ENCODE assay signal across 8 cellular contexts in the genomic region with DNA sequence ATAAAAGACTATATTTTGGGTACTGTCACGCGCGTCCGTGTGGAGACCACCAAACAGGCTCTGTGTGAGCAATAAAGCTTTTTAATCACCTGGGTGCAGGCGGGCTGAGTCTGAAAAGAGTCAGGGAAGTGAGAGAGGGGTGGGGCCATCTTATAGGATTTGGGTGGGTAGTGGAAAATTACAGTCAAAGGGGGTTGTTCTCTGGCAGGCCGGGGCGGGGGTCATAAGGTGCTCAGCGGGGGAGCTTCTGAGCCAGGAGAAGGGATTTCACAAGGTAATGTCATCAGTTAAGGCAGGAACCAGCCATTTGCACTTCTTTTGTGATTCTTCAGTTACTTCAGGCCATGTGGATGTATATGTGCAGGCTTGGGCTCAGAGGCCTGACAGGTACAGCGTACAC. TPM values are rescaled to one million over a fixed set of nuclear protein-coding genes. Genes with fewer than 3 reads are reported as not detected.
DNase-seq lines count a peak whose midpoint lies in the region; ATAC-seq and TF ChIP-seq lines count a peak whose summit lies in the region.
"Not testable (repeated sequence)": the region's sequence is repeated elsewhere in the genome, so short reads cannot be mapped to it uniquely, and the experiment has no call there.

No MANE protein-coding gene starts in this region.

- peak overlapping the region; percentile 64; the same call in 1 of the 2 replicates for H3K9ac ChIP-seq in OCI-LY3 (ENCODE audit: low read length)
- peak overlapping the region; percentile 45 for H3K9ac ChIP-seq in mesendoderm (ENCODE audit: low read length)
- H3K9ac ChIP-seq in trophoblast cell (ENCODE audit: low read length) = not testable (repeated sequence)

- H3K27me3 Mint-ChIP-seq in GM23338 (ENCODE audit: insufficient read depth, low read depth, poor library complexity) = peaks cover 12% of the 10 kb centered on the region
- H3K27me3 Mint-ChIP-seq in activated B cell treated with CpG ODN at 0.5 μM for 24 hours; activated naive CD8-positive, alpha-beta T cell: not testable (repeated sequence)

- H2BK5ac ChIP-seq in mesendoderm (ENCODE audit: low read length); trophoblast cell (ENCODE audit: low read depth, low read length, poor library complexity): not testable (repeated sequence)

- ATAC-seq in GM23338 = peak; percentile 1; the same call in 2 of the 3 replicates
- not testable (repeated sequence) for ATAC-seq in activated B cell treated with CpG ODN at 0.5 μM for 24 hours (ENCODE audit: low read depth)

- not testable (repeated sequence) for H4K91ac ChIP-seq in trophoblast cell (ENCODE audit: low read depth, low read length)

- H3K4me3 Mint-ChIP-seq in GM23338 = peak overlapping the region; percentile 92
- peak overlapping the region; percentile 28 for H3K4me3 Mint-ChIP-seq in activated B cell treated with CpG ODN at 0.5 μM for 24 hours
- peak overlapping the region; percentile 40 for H3K4me3 Mint-ChIP-seq in activated naive CD8-positive, alpha-beta T cell

- POLR2A ChIA-PET in activated B cell treated with CpG ODN at 0.5 μM for 24 hours (lab: Charles Lee) = interaction anchor here (2.2 kb wide), 1 partner anchor 249 kb away, joined by 15 read pairs; the partner anchor contains the start of gene RPL31

- H3K36me3 Mint-ChIP-seq in GM23338 (ENCODE audit: low read depth); activated naive CD8-positive, alpha-beta T cell: not testable (repeated sequence)
- H3K36me3 Mint-ChIP-seq in activated B cell treated with CpG ODN at 0.5 μM for 24 hours (ENCODE audit: low read depth) = peaks cover 17% of the 10 kb centered on the region

- peaks cover 30% of the 10 kb centered on the region for H3K4me1 ChIP-seq in GM23338 (ENCODE audit: insufficient read depth)
- peaks cover 18% of the 10 kb centered on the region for H3K4me1 ChIP-seq in OCI-LY3 (ENCODE audit: low read length)
- H3K4me1 ChIP-seq in mesendoderm (ENCODE audit: control insufficient read depth, low read depth, low read length); trophoblast cell (ENCODE audit: control insufficient read depth in 1 of 2, insufficient read depth in 2 of 2, low read length in 2 of 2): not testable (repeated sequence)

- H3K9me3 ChIP-seq in OCI-LY3 (ENCODE audit: insufficient read depth, low read length); trophoblast cell (ENCODE audit: insufficient read depth, low read depth, low read length): not testable (repeated sequence)

- not testable (repeated sequence) for H3K14ac ChIP-seq in trophoblast cell (ENCODE audit: low read length)

- H3K56ac ChIP-seq in mesendoderm (ENCODE audit: low read length) = peak overlapping the region; percentile 73

- H4K12ac ChIP-seq in trophoblast cell (ENCODE audit: low read depth, low read length) = not testable (repeated sequence)

- H2BK12ac ChIP-seq in trophoblast cell (ENCODE audit: low read length) = peak overlapping the region; percentile 28

- not testable (repeated sequence) for H2BK15ac ChIP-seq in mesendoderm (replicated peaks; ENCODE audit: low read depth)

- DNase-seq in GM23338 (ENCODE audit: low spot score) (peak; percentile 79), mesendoderm (peak; percentile 85)
- not testable (repeated sequence) for DNase-seq in activated B cell treated with CpG ODN at 0.5 μM for 24 hours; epithelial cell of prostate (ENCODE audit: low read depth, low spot score); trophoblast cell

- H3K79me2 ChIP-seq in GM23338 (replicated peaks; ENCODE audit: insufficient read depth) (peaks cover 30% of the 10 kb centered on the region), OCI-LY3 (ENCODE audit: low read length) (peaks cover 34% of the 10 kb centered on the region), mesendoderm (ENCODE audit: control insufficient read depth, insufficient read depth, low read length) (peaks cover 19% of the 10 kb centered on the region)
- H3K79me2 ChIP-seq in trophoblast cell (ENCODE audit: control insufficient read depth, insufficient read depth, low read length, poor library complexity) = not testable (repeated sequence)

- peak overlapping the region; percentile 90 for H3K27ac Mint-ChIP-seq in GM23338
- not testable (repeated sequence) for H3K27ac Mint-ChIP-seq in activated B cell treated with CpG ODN at 0.5 μM for 24 hours; activated naive CD8-positive, alpha-beta T cell

- no CpG with 5 or more reads among the region's 9 CpGs for WGBS in mesendoderm (ENCODE audit: extremely low coverage, insufficient coverage, low lambda C conversion rate)
- WGBS in trophoblast cell (ENCODE audit: extremely low coverage, insufficient coverage, insufficient read length) = no CpG with 5 or more reads among the region's 9 CpGs

- H3K27ac ChIP-seq in 22Rv1 (peak overlapping the region; percentile 89), GM23338 (ENCODE audit: low read depth) (peak overlapping the region; percentile 94), epithelial cell of prostate (peak overlapping the region; percentile 91), mesendoderm (ENCODE audit: low read depth, low read length) (peak overlapping the region; percentile 93)
- not testable (repeated sequence) for H3K27ac ChIP-seq in OCI-LY3 (ENCODE audit: low read length); trophoblast cell (ENCODE audit: low read depth, low read length)

- H3K4me3 ChIP-seq in GM23338 (peak overlapping the region; percentile 99), OCI-LY3 (ENCODE audit: low read length) (peak overlapping the region; percentile 77)
- not testable (repeated sequence) for H3K4me3 ChIP-seq in mesendoderm (ENCODE audit: low read length); trophoblast cell (ENCODE audit: low read depth, low read length)

- H3K4ac ChIP-seq in mesendoderm (ENCODE audit: low read depth, low read length); trophoblast cell (ENCODE audit: low read depth, low read length): not testable (repeated sequence)

- not testable (repeated sequence) for H3K23ac ChIP-seq in mesendoderm (ENCODE audit: low read length); trophoblast cell (ENCODE audit: low read length)

- H3K9me2 ChIP-seq in GM23338 (ENCODE audit: insufficient read depth) = not testable (repeated sequence)

- not testable (repeated sequence) for H3K36me3 ChIP-seq in GM23338 (ENCODE audit: insufficient read depth); OCI-LY3 (replicated peaks; ENCODE audit: low read depth, low read length); mesendoderm (ENCODE audit: control insufficient read depth, insufficient read depth, low read length); trophoblast cell (ENCODE audit: control insufficient read depth in 1 of 2, insufficient read depth in 2 of 2, low read length in 2 of 2)

- not testable (repeated sequence) for H4K5ac ChIP-seq in mesendoderm (ENCODE audit: low read length)

- H2AFZ ChIP-seq in GM23338; OCI-LY3 (ENCODE audit: low read depth, low read length); trophoblast cell (ENCODE audit: insufficient read depth, low read length, poor library complexity): not testable (repeated sequence)

- H3K4me2 ChIP-seq in GM23338 (peak overlapping the region; percentile 87), OCI-LY3 (ENCODE audit: low read length) (peak overlapping the region; percentile 87)
- H3K4me2 ChIP-seq in mesendoderm (ENCODE audit: low read length); trophoblast cell (ENCODE audit: low read length): not testable (repeated sequence)

- H4K20me1 ChIP-seq in GM23338 (replicated peaks; ENCODE audit: insufficient read depth) = not testable (repeated sequence)
- H4K20me1 ChIP-seq in OCI-LY3 (ENCODE audit: insufficient read depth, low read length) = peaks cover 21% of the 10 kb centered on the region

- not testable (repeated sequence) for H2BK120ac ChIP-seq in mesendoderm (ENCODE audit: low read depth, low read length); trophoblast cell (ENCODE audit: insufficient read depth, low read length, poor library complexity)

- H3K4me1 Mint-ChIP-seq in GM23338 (peaks cover 51% of the 10 kb centered on the region), activated B cell treated with CpG ODN at 0.5 μM for 24 hours (peaks cover 39% of the 10 kb centered on the region)
- H3K4me1 Mint-ChIP-seq in activated naive CD8-positive, alpha-beta T cell (ENCODE audit: low read depth) = peaks cover 34% of the 10 kb centered on the region

- CTCF ChIA-PET in activated B cell treated with CpG ODN at 0.5 μM for 24 hours (lab: Charles Lee) = interaction anchor here (1.3 to 1.7 kb wide), 2 partner anchors 55 to 238 kb away, joined by 4 to 6 read pairs; no protein-coding TSS in a partner anchor

- H3F3A ChIP-seq in GM23338 (replicated peaks; ENCODE audit: low read depth) = not testable (repeated sequence)

- H3K18ac ChIP-seq in mesendoderm (ENCODE audit: low read length) = peak overlapping the region; percentile 72
- not testable (repeated sequence) for H3K18ac ChIP-seq in trophoblast cell (ENCODE audit: low read length)

- H3K9me3 Mint-ChIP-seq in GM23338; activated B cell treated with CpG ODN at 0.5 μM for 24 hours; activated naive CD8-positive, alpha-beta T cell (ENCODE audit: low read depth): not testable (repeated sequence)

- H3K27me3 ChIP-seq in GM23338 (ENCODE audit: insufficient read depth); OCI-LY3 (ENCODE audit: low read depth, low read length); mesendoderm (ENCODE audit: insufficient read depth, low read length, poor library complexity); trophoblast cell (ENCODE audit: insufficient read depth, low read length): not testable (repeated sequence)

- H2AK5ac ChIP-seq in mesendoderm (ENCODE audit: low read length); trophoblast cell (ENCODE audit: low read length): not testable (repeated sequence)

- H3K79me1 ChIP-seq in mesendoderm (ENCODE audit: low read length) = peaks cover 10% of the 10 kb centered on the region
- H3K79me1 ChIP-seq in trophoblast cell (ENCODE audit: low read length) = not testable (repeated sequence)

- TF ChIP-seq CTCF in 22Rv1 (IDR thresholded peaks at IDR 0.05); GM23338 (conservative IDR thresholded peaks at IDR 0.05; ENCODE audit: low read depth in 2 of 2); OCI-LY3 (IDR thresholded peaks at IDR 0.05; ENCODE audit: low read depth, low read length); activated B cell treated with CpG ODN at 0.5 μM for 24 hours (IDR thresholded peaks at IDR 0.05): not testable (repeated sequence)

- H4K8ac ChIP-seq in mesendoderm (ENCODE audit: low read depth, low read length) = peak overlapping the region; percentile 8
- not testable (repeated sequence) for H4K8ac ChIP-seq in trophoblast cell (ENCODE audit: low read depth, low read length)

- intact Hi-C loops in activated B cell treated with CpG ODN at 0.5 μM for 24 hours (cut with micrococcal nuclease) = loop anchor here (5.0 kb wide), 2 partner anchors 151 to 854 kb away; no protein-coding TSS in a partner anchor

RNA-seq across cellular contexts. Expression of gene CNOT11, which starts 1.4 kb away (rescaled TPM):
- total RNA-seq in GM23338 (2014; rRNA removed; shearing (Covaris generic)) = 59.1 and 74.2 TPM in 2 replicates
- 27.6 and 34.8 TPM in 2 replicates for polyA plus RNA-seq in GM23338 (2016; fragmentation: Nextera tagmentation; extraction: Ambion mirVana)
- total RNA-seq in activated B cell treated with CpG ODN at 0.5 μM for 24 hours = 50.8 and 59.7 TPM in 2 replicates
- polyA plus RNA-seq in mesendoderm (2013, experiment 1 of 2) = 46.0 TPM
- polyA plus RNA-seq in mesendoderm (2013, experiment 2 of 2) = 47.2 TPM
- 48.6 and 51.0 TPM in 2 replicates for polyA plus RNA-seq in trophoblast cell (2013)

RNA-seq across cellular contexts. Expression of gene RNF149, which starts 57.3 kb away (rescaled TPM):
- total RNA-seq in GM23338 (2014; rRNA removed; shearing (Covaris generic)) = 42.4 and 47.6 TPM in 2 replicates
- polyA plus RNA-seq in GM23338 (2016; fragmentation: Nextera tagmentation; extraction: Ambion mirVana) = 37.2 and 38.8 TPM in 2 replicates
- total RNA-seq in activated B cell treated with CpG ODN at 0.5 μM for 24 hours = 39.6 and 48.3 TPM in 2 replicates
- polyA plus RNA-seq in mesendoderm (2013, experiment 1 of 2) = 11.3 TPM
- polyA plus RNA-seq in mesendoderm (2013, experiment 2 of 2) = 11.5 TPM
- 52.8 and 58.2 TPM in 2 replicates for polyA plus RNA-seq in trophoblast cell (2013)

Comparison
In these comparisons a context has a peak if more than half of its experiments do, and no peak if none do; other contexts are left out.
1. H3K4me3 Mint-ChIP-seq: peak in every context shown above with its lines; median percentile 92 in GM23338; 40 in activated naive CD8-positive, alpha-beta T cell; 28 in activated B cell treated with CpG ODN at 0.5 μM for 24 hours.